8 cellular contexts compared by ENCODE assay signal in the genomic region with DNA sequence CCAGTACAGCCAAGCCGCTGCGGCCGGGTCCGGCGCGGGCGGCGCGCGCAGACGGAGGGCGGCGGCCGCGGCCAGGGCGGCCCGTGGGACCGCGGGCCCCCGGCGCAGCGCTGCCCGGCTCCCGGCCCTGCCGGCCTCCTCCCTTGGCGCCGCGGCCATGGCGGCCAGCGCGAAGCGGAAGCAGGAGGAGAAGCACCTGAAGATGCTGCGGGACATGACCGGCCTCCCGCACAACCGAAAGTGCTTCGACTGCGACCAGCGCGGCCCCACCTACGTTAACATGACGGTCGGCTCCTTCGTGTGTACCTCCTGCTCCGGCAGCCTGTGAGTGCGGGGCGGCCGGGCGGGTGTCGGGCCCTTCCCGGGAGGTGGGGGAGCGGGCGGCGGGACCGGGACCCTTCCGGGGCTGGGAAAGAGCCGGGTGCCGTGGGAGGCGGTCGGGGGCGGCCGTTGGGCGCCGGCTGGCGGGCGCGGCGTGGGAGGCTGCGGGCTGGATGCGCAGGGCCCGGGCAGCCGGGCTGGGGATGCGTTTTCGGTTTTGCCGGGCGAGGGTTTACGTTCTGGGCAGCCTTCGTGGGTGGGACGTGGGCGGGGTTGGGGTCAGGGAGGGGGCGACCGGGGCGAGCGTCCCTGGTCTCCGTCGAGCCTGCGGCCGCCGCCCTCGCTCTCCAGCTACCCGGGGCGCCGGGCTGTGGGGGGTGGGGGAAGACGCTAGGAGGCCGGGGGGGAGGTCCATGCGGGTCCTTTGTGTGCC. TPM values are rescaled to one million over a fixed set of nuclear protein-coding genes. Genes with fewer than 3 reads are reported as not detected.
DNase-seq lines count a peak whose midpoint lies in the region; ATAC-seq and TF ChIP-seq lines count a peak whose summit lies in the region.

No MANE protein-coding gene starts in this region.

- intact Hi-C loops in vagina (cut with DNase I) = no loop called here

- H3K9me2 ChIP-seq in Karpas-422 (replicated peaks; ENCODE audit: insufficient read depth, low read length) = no peaks in the 10 kb centered on the region

- TF ChIP-seq CTCF in GM12875 (IDR thresholded peaks at IDR 0.05; ENCODE audit: borderline replicate concordance, insufficient read depth, low read depth, low read length) (no peak), fibroblast of lung (conservative IDR thresholded peaks at IDR 0.05 in 1 of 2, IDR thresholded peaks at IDR 0.05 in 1 of 2; ENCODE audit: low read depth in 1 of 2, low read length in 2 of 2) (no peak), nephron progenitor cell (IDR thresholded peaks at IDR 0.05) (no peak), vagina (IDR thresholded peaks at IDR 0.05) (no peak)

- H3K36me3 Mint-ChIP-seq in nephron progenitor cell (ENCODE audit: low read depth) = no peaks in the 10 kb centered on the region

- H3K27me3 Mint-ChIP-seq in nephron progenitor cell (ENCODE audit: low read depth, poor library complexity) = no peaks in the 10 kb centered on the region

- H3K4me1 Mint-ChIP-seq in nephron progenitor cell = peaks cover 19% of the 10 kb centered on the region

- H3K4me2 ChIP-seq in Karpas-422 (ENCODE audit: low read depth, low read length, poor library complexity, severe bottlenecking) = peak overlapping the region; percentile 98
- no peak overlapping the region for H3K4me2 ChIP-seq in fibroblast of lung (ENCODE audit: extremely low read depth, insufficient read depth, low read length)

- H3K27me3 ChIP-seq in Karpas-422 (ENCODE audit: low read length) (no peaks in the 10 kb centered on the region), fibroblast of lung (ENCODE audit: control insufficient read depth, insufficient read depth, low read length) (no peaks in the 10 kb centered on the region), vagina (no peaks in the 10 kb centered on the region)

- H3K27ac ChIP-seq in Karpas-422 (ENCODE audit: low read length) (peak overlapping the region; percentile 55; the same call in 1 of the 2 replicates), fibroblast of lung (ENCODE audit: insufficient read depth, low read length) (peak overlapping the region; percentile 85), vagina (peak overlapping the region; percentile 86)

- H3K79me2 ChIP-seq in Karpas-422 (ENCODE audit: low read length) (peaks cover 52% of the 10 kb centered on the region), fibroblast of lung (ENCODE audit: control insufficient read depth, insufficient read depth, low read length) (peaks cover 52% of the 10 kb centered on the region)

- H3K36me3 ChIP-seq in Karpas-422 (ENCODE audit: insufficient read depth, low read length) = no peaks in the 10 kb centered on the region
- no peaks in the 10 kb centered on the region for H3K36me3 ChIP-seq in fibroblast of lung (ENCODE audit: control insufficient read depth, insufficient read depth, low read length)
- no peaks in the 10 kb centered on the region for H3K36me3 ChIP-seq in vagina

- peak overlapping the region; percentile 89 for H3K4me3 Mint-ChIP-seq in nephron progenitor cell

- DNase-seq in Karpas-422 = peak; percentile 75
- peak; percentile 50 for DNase-seq in activated T-cell treated with anti-CD3 and anti-CD28 coated beads for 48 hours (ENCODE audit: low read depth)
- DNase-seq in fibroblast of lung (ENCODE audit: low read depth in 2 of 2) = no peak
- DNase-seq in nephron progenitor cell = peak; percentile 72
- no peak for DNase-seq in vagina (ENCODE audit: extremely low spot score in 2 of 2)
- no peak for DNase-seq in NCI-H2029 treated with DMSO at 0.1 percent for 48 hours (lab: John Stamatoyannopoulos, UW)

- ATAC-seq in GM21825 (IDR thresholded peaks at IDR 0.05; ENCODE audit: unreplicated experiment) = peak; percentile 66

- TF ChIP-seq POLR2A in vagina (IDR thresholded peaks at IDR 0.05) = no peak

- H3K9me3 ChIP-seq in Karpas-422 (ENCODE audit: low read length) (no peaks in the 10 kb centered on the region), fibroblast of lung (ENCODE audit: control insufficient read depth, insufficient read depth, low read depth, low read length) (no peaks in the 10 kb centered on the region), vagina (no peaks in the 10 kb centered on the region)

- peaks cover 30% of the 10 kb centered on the region for H3K4me1 ChIP-seq in Karpas-422 (ENCODE audit: low read length)
- H3K4me1 ChIP-seq in fibroblast of lung (ENCODE audit: control insufficient read depth, extremely low read depth, insufficient read depth, low read length) = no peaks in the 10 kb centered on the region
- H3K4me1 ChIP-seq in vagina = peaks cover 44% of the 10 kb centered on the region

- H2AFZ ChIP-seq in Karpas-422 (ENCODE audit: low read length) (peak overlapping the region; percentile 37; the same call in 1 of the 2 replicates), fibroblast of lung (ENCODE audit: low read length) (peak overlapping the region; percentile 38)

- H3K9ac ChIP-seq in Karpas-422 (ENCODE audit: low read length) = peak overlapping the region; percentile 96
- peak overlapping the region; percentile 90 for H3K9ac ChIP-seq in fibroblast of lung (ENCODE audit: insufficient read depth, low read length)

- H4K20me1 ChIP-seq in Karpas-422 (ENCODE audit: insufficient read depth, low read depth, low read length) (peaks cover 12% of the 10 kb centered on the region), fibroblast of lung (ENCODE audit: control insufficient read depth, extremely low read depth, insufficient read depth, low read length) (no peaks in the 10 kb centered on the region)

- H3K27ac Mint-ChIP-seq in nephron progenitor cell = no peak overlapping the region

- H3K9me3 Mint-ChIP-seq in nephron progenitor cell = no peaks in the 10 kb centered on the region

- H3K4me3 ChIP-seq in GM12875 (ENCODE audit: low read depth, low read length) (peak overlapping the region; percentile 70), Karpas-422 (ENCODE audit: low read length) (peak overlapping the region; percentile 89), fibroblast of lung (replicated peaks in 1 of 4; ENCODE audit: control extremely low read depth in 1 of 4, insufficient read depth in 1 of 4, low read depth in 3 of 4, low read length in 4 of 4) (peak overlapping the region; percentile 40 to 81 (median 67)), vagina (peak overlapping the region; percentile 81 to 100)

RNA-seq across cellular contexts. Expression of a gene that starts 0.5 kb away (rescaled TPM):
- 35.6 and 121 TPM in 2 replicates for total RNA-seq in Karpas-422 (2014; rRNA removed; shearing (Covaris generic); ENCODE audit: low replicate concordance)
- 31.1 and 40.0 TPM in 2 replicates for total RNA-seq in fibroblast of lung
- 113 and 128 TPM in 2 replicates for polyA plus RNA-seq in fibroblast of lung
- 50.6 and 56.6 TPM in 2 replicates for polyA plus RNA-seq in fibroblast of lung (2012)
- polyA minus RNA-seq in fibroblast of lung (ENCODE audit: low replicate concordance) = 167 and 206 TPM in 2 replicates
- total RNA-seq in vagina = 53.3 TPM

Comparison
In these comparisons a context has a peak if more than half of its experiments do, and no peak if none do; other contexts are left out.
1. DNase-seq: peak in Karpas-422 (single experiment), activated T-cell treated with anti-CD3 and anti-CD28 coated beads for 48 hours (single experiment) and nephron progenitor cell (single experiment); none in fibroblast of lung (0 of 2), vagina (0 of 2) and NCI-H2029 treated with DMSO at 0.1 percent for 48 hours (single experiment).
2. Peak in every context shown above with its lines, with median percentiles within 50 percentile points of each other: H3K4me3 ChIP-seq and H3K27ac ChIP-seq.